Comparison of ENCODE assay signal across 8 cellular contexts in the genomic region with DNA sequence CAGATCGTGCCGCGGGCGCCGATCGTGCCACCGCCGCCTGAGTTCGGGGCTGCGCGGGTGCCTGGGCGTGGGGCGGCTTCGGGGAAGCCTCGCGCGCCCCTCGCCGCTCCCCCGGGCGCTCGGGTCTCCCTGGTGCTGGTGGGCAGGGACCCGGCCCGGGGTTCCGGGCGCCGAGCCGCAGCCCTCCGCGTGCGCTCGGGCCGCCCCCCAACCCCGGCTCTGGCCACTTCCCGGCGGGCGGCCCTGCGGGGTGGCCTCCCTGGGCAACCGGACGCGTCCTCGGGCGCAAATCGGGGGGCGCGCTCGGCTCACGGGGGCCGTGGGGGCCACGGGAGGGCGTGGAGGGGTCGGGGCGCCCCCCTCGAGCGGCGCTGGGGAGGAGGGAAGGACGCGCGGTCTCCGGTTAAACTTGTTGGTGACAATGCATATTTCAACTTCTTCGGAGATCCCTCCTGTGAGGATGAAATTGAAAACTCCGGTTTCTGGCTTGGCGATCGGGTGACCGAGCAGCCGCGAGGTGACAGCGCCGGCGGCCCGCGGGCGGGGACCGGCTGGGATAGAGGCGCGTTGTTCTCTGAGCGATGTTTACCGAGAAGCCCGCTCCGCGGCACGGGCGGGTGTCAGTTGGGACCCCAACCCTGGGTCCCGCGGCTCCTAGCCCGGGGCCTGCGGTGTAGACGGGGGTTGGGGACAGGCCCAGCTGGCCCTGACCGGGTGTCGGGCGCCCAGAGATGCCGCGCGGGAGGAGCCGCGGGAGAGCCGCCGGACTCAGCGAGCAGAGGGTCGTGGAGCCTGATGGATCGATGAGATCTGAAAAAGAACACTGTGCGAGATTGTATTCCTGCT. TPM values are rescaled to one million over a fixed set of nuclear protein-coding genes. Genes with fewer than 3 reads are reported as not detected.
DNase-seq lines count a peak whose midpoint lies in the region; ATAC-seq and TF ChIP-seq lines count a peak whose summit lies in the region.

No MANE protein-coding gene starts in this region.

- DNase-seq in DMS53 (lab: John Stamatoyannopoulos, UW) (peak; percentile 74), NOMO-1 treated with dmso at 0.1 percent for 144 hours (lab: John Stamatoyannopoulos, UW; ENCODE audit: unreplicated experiment) (peak; percentile 4), mucosa of descending colon (peak in 2 of 3 donors; percentile 46 to 65), NCI-H187 (lab: John Stamatoyannopoulos, UW) (no peak)

- no peak for TF ChIP-seq CTCF in mucosa of descending colon (IDR thresholded peaks at IDR 0.05)

- 1% methylated on average over 102 of the region's 102 CpGs for WGBS in urinary bladder

- H3K9ac ChIP-seq in endocrine pancreas (ENCODE audit: control insufficient read depth, insufficient read depth, low read length) = peak overlapping the region; percentile 75

- intact Hi-C loops in mucosa of descending colon (cut with DNase I, micrococcal nuclease) = loop anchor here in 1 of 2 donors (10.0 kb wide), 1 partner anchor 102 kb away; no protein-coding TSS in a partner anchor

- H3K27me3 ChIP-seq in endocrine pancreas (ENCODE audit: control insufficient read depth, insufficient read depth, low read length) = no peaks in the 10 kb centered on the region

- H3K4me1 ChIP-seq in endocrine pancreas (ENCODE audit: control insufficient read depth, insufficient read depth, low read length) (no peaks in the 10 kb centered on the region), mucosa of descending colon (ENCODE audit: low read depth) (peaks cover 53% of the 10 kb centered on the region), urinary bladder (ENCODE audit: insufficient read depth) (no peaks in the 10 kb centered on the region)

- H3K4me3 ChIP-seq in endocrine pancreas (ENCODE audit: control insufficient read depth, insufficient read depth, low read length) = peak overlapping the region; percentile 45
- H3K4me3 ChIP-seq in mucosa of descending colon = peak overlapping the region; percentile 61
- peak overlapping the region; percentile 88 for H3K4me3 ChIP-seq in urinary bladder (ENCODE audit: low read depth, low read length)

- H3K36me3 ChIP-seq in endocrine pancreas (ENCODE audit: control insufficient read depth, insufficient read depth, low read length) (no peaks in the 10 kb centered on the region), mucosa of descending colon (ENCODE audit: low read depth) (no peaks in the 10 kb centered on the region), urinary bladder (ENCODE audit: insufficient read depth) (no peaks in the 10 kb centered on the region)

- peak overlapping the region; percentile 16 for H3K27ac ChIP-seq in urinary bladder (ENCODE audit: low read depth)

- ATAC-seq in mucosa of descending colon (peak; percentile 3), GM18502 (IDR thresholded peaks at IDR 0.05; ENCODE audit: poor library complexity, unreplicated experiment) (no peak), GM21528 (IDR thresholded peaks at IDR 0.05; ENCODE audit: low FRiP score, unreplicated experiment) (no peak)

- no peaks in the 10 kb centered on the region for H3K9me3 ChIP-seq in endocrine pancreas (ENCODE audit: control insufficient read depth, low read length)
- no peaks in the 10 kb centered on the region for H3K9me3 ChIP-seq in mucosa of descending colon

RNA-seq across cellular contexts. Expression of a gene that starts 0.7 kb away (rescaled TPM):
- total RNA-seq in mucosa of descending colon (10 to 100 TPM; 18.0 to 30.4 (median 29.6) TPM), urinary bladder (11.7 TPM)
- polyA plus RNA-seq in urinary bladder = 14.3 TPM

Comparison
In these comparisons a context has a peak if more than half of its experiments do, and no peak if none do; other contexts are left out.
1. DNase-seq: peak in DMS53 (single experiment), NOMO-1 treated with dmso at 0.1 percent for 144 hours (single experiment) and mucosa of descending colon (2 of 3); none in NCI-H187 (0 of 2).
2. Peak in every context shown above with its lines, with median percentiles within 50 percentile points of each other: H3K4me3 ChIP-seq.